In the genomic region with DNA sequence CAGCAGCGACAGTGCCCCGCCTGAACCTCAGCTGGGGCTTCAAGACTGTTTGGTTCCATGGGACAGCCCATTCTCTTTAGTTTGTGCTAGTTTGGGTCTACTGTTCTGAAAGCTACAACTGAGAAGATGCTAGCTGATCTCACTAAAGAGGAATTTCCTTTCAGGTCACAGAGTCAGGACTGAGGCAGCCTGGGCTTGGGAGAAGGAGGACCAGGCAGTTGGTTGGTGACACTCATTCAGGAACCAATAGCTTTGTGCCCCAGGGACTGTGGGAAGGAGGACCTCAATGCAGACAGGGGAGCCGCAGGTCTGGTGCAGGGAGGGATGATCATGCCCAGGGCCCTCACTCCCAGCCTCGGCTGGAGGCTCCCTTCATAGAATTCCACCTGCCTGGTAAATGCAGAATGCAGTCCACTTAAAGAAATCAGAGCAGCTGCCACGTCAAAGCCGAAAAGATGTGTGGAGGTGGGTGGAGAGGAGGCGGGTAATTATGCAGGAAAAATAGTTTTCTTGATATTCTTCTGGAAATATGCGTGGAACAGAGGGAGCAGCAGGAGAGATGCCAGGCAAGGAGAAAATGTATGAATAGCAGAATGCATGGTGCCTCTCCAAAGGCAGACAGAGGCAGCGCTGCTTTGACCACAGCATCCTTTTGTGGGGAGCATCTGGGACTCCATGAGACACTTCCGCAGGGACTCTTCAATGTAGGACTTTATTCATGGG, we compare ENCODE assay signal across 2 cellular contexts.
TF ChIP-seq lines count a peak whose summit lies in the region.

No MANE protein-coding gene starts in this region.

TF ChIP-seq in IMR-90, 13 proteins besides CTCF, POLR2A, EP300 and RAD21:
- no peak for TF ChIP-seq BHLHE40 (IDR thresholded peaks at IDR 0.05; ENCODE audit: low read depth, low read length)
- no peak for TF ChIP-seq MAZ (IDR thresholded peaks at IDR 0.05; ENCODE audit: borderline replicate concordance, low read depth, low read length)
- TF ChIP-seq CEBPB (IDR thresholded peaks at IDR 0.05; ENCODE audit: low read depth, low read length), result no peak
- no peak for TF ChIP-seq ELK1 (IDR thresholded peaks at IDR 0.05; ENCODE audit: borderline replicate concordance, low read depth, low read length)
- no peak for TF ChIP-seq RCOR1 (IDR thresholded peaks at IDR 0.05; ENCODE audit: insufficient replicate concordance, low read length)
- TF ChIP-seq RFX5 (IDR thresholded peaks at IDR 0.05; ENCODE audit: low read depth, low read length), result no peak
- TF ChIP-seq CHD1 (IDR thresholded peaks at IDR 0.05; ENCODE audit: low read depth, low read length), result no peak
- no peak for TF ChIP-seq FOS (IDR thresholded peaks at IDR 0.05; ENCODE audit: low read depth, low read length)
- no peak for TF ChIP-seq MAFK (IDR thresholded peaks at IDR 0.05; ENCODE audit: low read depth, low read length)

TF ChIP-seq in GM12891, 5 proteins besides CTCF, POLR2A, EP300 and RAD21:
- no peak for TF ChIP-seq POU2F2 (IDR thresholded peaks at IDR 0.05; ENCODE audit: low read depth, low read length)
- TF ChIP-seq SPI1 (IDR thresholded peaks at IDR 0.05; ENCODE audit: low read depth, low read length), result no peak
- TF ChIP-seq POLR2AphosphoS5 (IDR thresholded peaks at IDR 0.05; ENCODE audit: low read depth, low read length), result no peak
- TF ChIP-seq PAX5 (IDR thresholded peaks at IDR 0.05; ENCODE audit: insufficient read depth, low read length, severe bottlenecking), result no peak
- TF ChIP-seq TAF1 (IDR thresholded peaks at IDR 0.05; ENCODE audit: low read depth, low read length), result no peak
